ENCODE assay signal across 23 cellular contexts in genomic region chr5:178449163-178450060, GRCh38.
A peak's percentile ranks its signal among the peaks of the same experiment; 100 is the strongest.
DNase-seq lines count a peak whose midpoint lies in the region; ATAC-seq, FAIRE-seq and TF ChIP-seq lines count a peak whose summit lies in the region.
"Had no signal": no experiment of that assay in that cellular context is flagged by ENCODE, and none has a peak within 500 bp of the region (broad histone marks: within the 10 kb centered on the region; RNA-seq: fewer than 3 reads in every experiment).

No MANE protein-coding gene starts in this region.

- TF ChIP-seq EP300 in HepG2 (IDR thresholded peaks at IDR 0.05; ENCODE audit: low read depth in 2 of 2, low read length in 2 of 2) (no peak), HepG2 (CRISPR knock-in tag; IDR thresholded peaks at IDR 0.05; ENCODE audit: borderline replicate concordance) (no peak)

- WGBS in liver, result 68% methylated on average over 22 of the region's 22 CpGs
- WGBS in HepG2 (ENCODE audit: low lambda C conversion rate), result 63% methylated on average over 18 of the region's 22 CpGs

- H3K27ac ChIP-seq in liver (ENCODE audit: low read depth in 1 of 2, low read length in 2 of 2) (no peak overlapping the region), HepG2 (ENCODE audit: extremely low read length, insufficient read depth, low read length) (no peak overlapping the region), endothelial cell of umbilical vein (ENCODE audit: insufficient read depth, low read depth, low read length) (no peak overlapping the region)
- H3K27ac ChIP-seq: A549, body of pancreas, pancreas had no signal

- H3K36me3 Mint-ChIP-seq in Caco-2 (ENCODE audit: insufficient read depth, unreplicated experiment), result no peaks in the 10 kb centered on the region
- H3K36me3 Mint-ChIP-seq: activated naive CD4-positive, alpha-beta T cell treated with anti-CD3 and anti-CD28 coated beads, Interleukin-2, amount 50 U/mL, for 24 hours; CD4-positive, CD25-positive, alpha-beta regulatory T cell had no signal

- no peaks in the 10 kb centered on the region for H3K9me1 ChIP-seq in endothelial cell of umbilical vein (replicated peaks; ENCODE audit: control insufficient read depth, extremely low read depth, insufficient read depth, low read length)

- no peaks in the 10 kb centered on the region for H3K36me3 ChIP-seq in liver (ENCODE audit: control insufficient read depth in 4 of 4, insufficient read depth in 3 of 4, low read depth in 1 of 4, low read length in 3 of 4)
- H3K36me3 ChIP-seq in HepG2 (replicated peaks in 1 of 2; ENCODE audit: control insufficient read depth in 1 of 2, insufficient read depth in 2 of 2, low read length in 2 of 2), result no peaks in the 10 kb centered on the region
- no peaks in the 10 kb centered on the region for H3K36me3 ChIP-seq in endothelial cell of umbilical vein (ENCODE audit: control insufficient read depth in 2 of 2, extremely low read depth in 1 of 2, insufficient read depth in 2 of 2, low read length in 2 of 2)
- no peaks in the 10 kb centered on the region for H3K36me3 ChIP-seq in H7 (replicated peaks; ENCODE audit: control insufficient read depth, insufficient read depth, low read length)
- H3K36me3 ChIP-seq in Caco-2 (ENCODE audit: control insufficient read depth, insufficient read depth, low read length), result no peaks in the 10 kb centered on the region
- H3K36me3 ChIP-seq: pancreas had no signal

- peaks cover 13% of the 10 kb centered on the region for H3K27me3 Mint-ChIP-seq in Caco-2 (ENCODE audit: insufficient read depth, unreplicated experiment)

- no peaks in the 10 kb centered on the region for H4K20me1 ChIP-seq in HepG2 (ENCODE audit: insufficient read depth, low read length)
- H4K20me1 ChIP-seq in endothelial cell of umbilical vein (replicated peaks; ENCODE audit: control insufficient read depth, extremely low read depth, insufficient read depth, low read length), result no peaks in the 10 kb centered on the region

- no peak for TF ChIP-seq POLR2A in HepG2 (IDR thresholded peaks at IDR 0.05; ENCODE audit: insufficient read depth in 1 of 2, low read depth in 2 of 2, low read length in 2 of 2)
- TF ChIP-seq POLR2A in endothelial cell of umbilical vein (IDR thresholded peaks at IDR 0.05; ENCODE audit: low read depth, low read length), result no peak

- DNase-seq in HepG2 (ENCODE audit: low spot score) (no peak), endothelial cell of umbilical vein (ENCODE audit: low read depth, low spot score) (peak; percentile 33), midbrain (lab: John Stamatoyannopoulos, UW) (peak; percentile 2), H7 (no peak), GM03348 (ENCODE audit: low spot score) (no peak), Caco-2 (no peak)
- DNase-seq: activated CD4-positive, alpha-beta T cell treated with anti-CD3 and anti-CD28 coated beads for 48 hours; activated T-cell treated with anti-CD3 and anti-CD28 coated beads for 4 hours; body of pancreas; CD4-positive, CD25-positive, alpha-beta regulatory T cell; Kasumi-1; kidney; NCI-H1417 treated with DMSO at 0.1 percent for 48 hours; NCI-H2171 treated with DMSO at 0.1 percent for 48 hours; pancreas; stimulated activated CD4-positive, alpha-beta T cell treated with anti-CD3 and anti-CD28 coated beads, Interleukin-12 subunit alpha, Interleukin-12 subunit beta, amount 100 ng/mL, for 4 hours; stimulated activated naive CD4-positive, alpha-beta T cell had no signal

- dilution Hi-C loops in endothelial cell of umbilical vein (cut with MboI; ENCODE audit: extremely low pct_ligation_motif_present, low sequenced_read_pairs), result no loop called here

- no peak overlapping the region for H2AFZ ChIP-seq in HepG2 (ENCODE audit: low read length)
- H2AFZ ChIP-seq in endothelial cell of umbilical vein (ENCODE audit: low read depth, low read length), result no peak overlapping the region

- TF ChIP-seq RAD21 in liver (IDR thresholded peaks at IDR 0.05) (no peak), HepG2 (CRISPR knock-in tag; IDR thresholded peaks at IDR 0.05) (no peak)

- no peak overlapping the region for H3K27ac Mint-ChIP-seq in Caco-2 (ENCODE audit: unreplicated experiment)
- H3K27ac Mint-ChIP-seq: activated naive CD4-positive, alpha-beta T cell treated with anti-CD3 and anti-CD28 coated beads, Interleukin-2, amount 50 U/mL, for 24 hours; CD4-positive, CD25-positive, alpha-beta regulatory T cell; T-helper 2 cell treated with Interferon-gamma antibody and Interleukin-4, amounts not matched to agents 5 μg/mL and 100 μg/mL, for 36 hours had no signal

- H3K9me3 Mint-ChIP-seq in Caco-2 (ENCODE audit: unreplicated experiment), result no peaks in the 10 kb centered on the region
- H3K9me3 Mint-ChIP-seq: activated naive CD4-positive, alpha-beta T cell treated with anti-CD3 and anti-CD28 coated beads, Interleukin-2, amount 50 U/mL, for 24 hours; T-helper 2 cell treated with Interferon-gamma antibody and Interleukin-4, amounts not matched to agents 5 μg/mL and 100 μg/mL, for 36 hours had no signal

- H3K4me1 ChIP-seq in liver (ENCODE audit: control insufficient read depth in 4 of 4, insufficient read depth in 4 of 4, low read length in 3 of 4) (no peaks in the 10 kb centered on the region), HepG2 (ENCODE audit: insufficient read depth, low read length) (no peaks in the 10 kb centered on the region), endothelial cell of umbilical vein (ENCODE audit: control insufficient read depth, extremely low read depth, insufficient read depth, low read length) (no peaks in the 10 kb centered on the region), Caco-2 (no peaks in the 10 kb centered on the region)
- H3K4me1 ChIP-seq: A549, body of pancreas, pancreas had no signal

- FAIRE-seq in HepG2 (lab: Jason Lieb, UNC) (no peak), endothelial cell of umbilical vein (lab: Jason Lieb, UNC) (no peak)
- FAIRE-seq: A549, kidney, pancreas, urothelium cell line had no signal

- H3K4me2 ChIP-seq in HepG2 (ENCODE audit: low read depth, low read length) (no peak overlapping the region), endothelial cell of umbilical vein (ENCODE audit: insufficient read depth, low read length) (no peak overlapping the region)
- H3K4me2 ChIP-seq: A549 had no signal

- H3K4me3 ChIP-seq in liver (ENCODE audit: low read depth in 1 of 3, low read length in 3 of 3), result no peak overlapping the region
- no peak overlapping the region for H3K4me3 ChIP-seq in HepG2 (replicated peaks in 1 of 3; ENCODE audit: insufficient read depth in 1 of 3, low read depth in 2 of 3, low read length in 3 of 3)
- no peak overlapping the region for H3K4me3 ChIP-seq in endothelial cell of umbilical vein (replicated peaks in 1 of 3; ENCODE audit: insufficient read depth in 1 of 3, low read depth in 1 of 3, low read length in 3 of 3)
- no peak overlapping the region for H3K4me3 ChIP-seq in H7 (ENCODE audit: insufficient read depth, low read depth, low read length)
- no peak overlapping the region for H3K4me3 ChIP-seq in Caco-2 (ENCODE audit: low read depth, low read length)
- H3K4me3 ChIP-seq: A549, body of pancreas, pancreas had no signal

- no peak overlapping the region for H3K9ac ChIP-seq in liver (ENCODE audit: low read depth in 1 of 2, low read length in 2 of 2)
- H3K9ac ChIP-seq in HepG2 (ENCODE audit: insufficient read depth, low read depth, low read length), result no peak overlapping the region
- H3K9ac ChIP-seq in endothelial cell of umbilical vein (replicated peaks; ENCODE audit: extremely low read depth, insufficient read depth, low read length), result no peak overlapping the region

- no peaks in the 10 kb centered on the region for H3K9me3 ChIP-seq in liver (ENCODE audit: control insufficient read depth in 4 of 4, low read length in 3 of 4)
- no peaks in the 10 kb centered on the region for H3K9me3 ChIP-seq in HepG2 (ENCODE audit: low read length)
- H3K9me3 ChIP-seq in endothelial cell of umbilical vein (replicated peaks; ENCODE audit: control insufficient read depth, insufficient read depth, low read length), result no peaks in the 10 kb centered on the region
- no peaks in the 10 kb centered on the region for H3K9me3 ChIP-seq in Caco-2
- H3K9me3 ChIP-seq: A549, body of pancreas, pancreas had no signal

- CTCF ChIA-PET in HepG2 (lab: Yijun Ruan, JAX; ENCODE audit: low intra/inter-chr PET ratio, low total read pairs) (no interaction called here), endothelial cell of umbilical vein (lab: Charles Lee) (interaction anchor here (4.3 kb wide), 1 partner anchor 12 kb away, joined by 19 read pairs; no protein-coding TSS in a partner anchor), Caco-2 (lab: Charles Lee) (interaction anchor here (0.6 to 0.9 kb wide), 2 partner anchors 12 to 384 kb away, joined by 3 to 5 read pairs; no protein-coding TSS in a partner anchor)

- TF ChIP-seq CTCF in liver (IDR thresholded peaks at IDR 0.05; ENCODE audit: low read depth, low read length, missing input control), result no peak
- TF ChIP-seq CTCF in HepG2 (CRISPR knock-in tag; IDR thresholded peaks at IDR 0.05), result no peak
- TF ChIP-seq CTCF in endothelial cell of umbilical vein (IDR thresholded peaks at IDR 0.05; ENCODE audit: extremely low read depth in 1 of 2, insufficient read depth in 1 of 2, low read depth in 1 of 2, low read length in 2 of 2), result no peak
- TF ChIP-seq CTCF in Caco-2 (IDR thresholded peaks at IDR 0.05; ENCODE audit: insufficient read depth in 1 of 2, low read depth in 1 of 2, low read length in 1 of 2, severe bottlenecking in 1 of 2, unreplicated experiment in 1 of 2), result no peak

- H3K4me3 Mint-ChIP-seq in Caco-2 (ENCODE audit: unreplicated experiment), result no peak overlapping the region
- H3K4me3 Mint-ChIP-seq: activated naive CD4-positive, alpha-beta T cell treated with anti-CD3 and anti-CD28 coated beads, Interleukin-2, amount 50 U/mL, for 24 hours; CD4-positive, CD25-positive, alpha-beta regulatory T cell; T-helper 2 cell treated with Interferon-gamma antibody and Interleukin-4, amounts not matched to agents 5 μg/mL and 100 μg/mL, for 36 hours had no signal

- POLR2A ChIA-PET in HepG2 (lab: Yijun Ruan, JAX), result no interaction called here
- POLR2A ChIA-PET in endothelial cell of umbilical vein (lab: Charles Lee), result no interaction called here
- POLR2A ChIA-PET in Caco-2 (lab: Charles Lee), result no interaction called here

- H3K4me1 Mint-ChIP-seq in Caco-2 (ENCODE audit: low read depth, unreplicated experiment), result no peaks in the 10 kb centered on the region
- H3K4me1 Mint-ChIP-seq: activated naive CD4-positive, alpha-beta T cell treated with anti-CD3 and anti-CD28 coated beads, Interleukin-2, amount 50 U/mL, for 24 hours; CD4-positive, CD25-positive, alpha-beta regulatory T cell had no signal

- intact Hi-C loops in HepG2 (cut with micrococcal nuclease; ENCODE audit: unreplicated experiment), result no loop called here
- intact Hi-C loops in endothelial cell of umbilical vein (cut with micrococcal nuclease), result no loop called here
- intact Hi-C loops in Caco-2 (cut with micrococcal nuclease; ENCODE audit: unreplicated experiment), result no loop called here

- in situ Hi-C loops in HepG2 (cut with HindIII; ENCODE audit: extremely low pct_ligation_motif_present, low pct_unique_long_range_greater_than_20kb), result no loop called here

- peaks cover 0 to 2% (median 0%) of the 10 kb centered on the region in 4 donors for H3K27me3 ChIP-seq in liver (ENCODE audit: control insufficient read depth in 4 of 4, insufficient read depth in 4 of 4, low read length in 3 of 4)
- H3K27me3 ChIP-seq in HepG2 (ENCODE audit: control insufficient read depth in 1 of 2, insufficient read depth in 2 of 2, low read length in 2 of 2), result peaks cover 5 to 26% of the 10 kb centered on the region in 2 experiments; a peak in 4 of 5 replicates
- H3K27me3 ChIP-seq in endothelial cell of umbilical vein (ENCODE audit: control insufficient read depth in 2 of 2, insufficient read depth in 2 of 2, low read length in 2 of 2), result peaks cover 12 to 15% of the 10 kb centered on the region in 2 experiments
- H3K27me3 ChIP-seq in H7 (ENCODE audit: control insufficient read depth, insufficient read depth, low read length), result no peaks in the 10 kb centered on the region
- H3K27me3 ChIP-seq in Caco-2 (replicated peaks; ENCODE audit: control insufficient read depth, insufficient read depth, low read length), result no peaks in the 10 kb centered on the region; the same call in 1 of the 2 replicates
- H3K27me3 ChIP-seq: body of pancreas, pancreas had no signal

- ATAC-seq in HepG2 (no peak), GM18502 (IDR thresholded peaks at IDR 0.05; ENCODE audit: poor library complexity, unreplicated experiment) (no peak)
- ATAC-seq: A549, body of pancreas, pancreas had no signal

- BruUV-seq in HepG2 (replicated peaks; lab: Mats Ljungman, UMichigan), result no TSS peak
- BruUV-seq in endothelial cell of umbilical vein (replicated peaks; lab: Mats Ljungman, UMichigan), result no TSS peak
- BruUV-seq in Caco-2 (replicated peaks; lab: Mats Ljungman, UMichigan), result no TSS peak

- H3K79me2 ChIP-seq in HepG2 (ENCODE audit: insufficient read depth, low read length), result no peaks in the 10 kb centered on the region
- H3K79me2 ChIP-seq in endothelial cell of umbilical vein (ENCODE audit: control insufficient read depth, insufficient read depth, low read length), result no peaks in the 10 kb centered on the region

Comparison
In these comparisons a context has a peak if more than half of its experiments do, and no peak if none do; other contexts are left out.
1. DNase-seq: peak in endothelial cell of umbilical vein (single experiment) and midbrain (single experiment); none in HepG2 (single experiment), H7 (single experiment), GM03348 (single experiment) and Caco-2 (0 of 2).